ENCODE assay signal across 13 cellular contexts in genomic region chrX:110082156-110082555, GRCh38.
DNase-seq lines count a peak whose midpoint lies in the region; TF ChIP-seq lines count a peak whose summit lies in the region.
"Had no signal": no experiment of that assay in that cellular context is flagged by ENCODE, and none has a peak within 500 bp of the region (broad histone marks: within the 10 kb centered on the region; RNA-seq: fewer than 3 reads in every experiment).

No MANE protein-coding gene starts in this region.

- H3K4me3 Mint-ChIP-seq in activated naive CD4-positive, alpha-beta T cell treated with anti-CD3 and anti-CD28 coated beads, Interleukin-2, amount 10 ng/mL, durations not matched to agents 7 days and 5 days, result no peak overlapping the region
- H3K4me3 Mint-ChIP-seq in T-helper 2 cell treated with Interferon-gamma antibody and Interleukin-4, amounts not matched to agents 5 μg/mL and 100 μg/mL, for 36 hours, result no peak overlapping the region
- H3K4me3 Mint-ChIP-seq: stimulated activated naive CD8-positive, alpha-beta T cell treated with anti-CD3 and anti-CD28 coated beads, Interleukin-15, Interleukin-2, amounts not matched to agents 100 ng/mL and 50 ng/mL, for 24 hours had no signal

- peaks cover under 1% of the 10 kb centered on the region for H3K4me1 Mint-ChIP-seq in activated naive CD4-positive, alpha-beta T cell treated with anti-CD3 and anti-CD28 coated beads, Interleukin-2, amount 10 ng/mL, durations not matched to agents 7 days and 5 days
- peaks cover 9% of the 10 kb centered on the region for H3K4me1 Mint-ChIP-seq in T-helper 2 cell treated with Interferon-gamma antibody and Interleukin-4, amounts not matched to agents 5 μg/mL and 100 μg/mL, for 36 hours (ENCODE audit: low read depth)

- no peak for TF ChIP-seq CTCF in LNCaP clone FGC (IDR thresholded peaks at IDR 0.05; ENCODE audit: control insufficient read depth, extremely low read depth, insufficient read depth)
- TF ChIP-seq CTCF in sigmoid colon (IDR thresholded peaks at IDR 0.05), result no peak

- no peaks in the 10 kb centered on the region for H3K27me3 ChIP-seq in sigmoid colon
- H3K27me3 ChIP-seq: cardiac muscle cell, SJCRH30 had no signal

- WGBS in mesodermal cell (ENCODE audit: insufficient coverage in 2 of 2), 2 experiments, result no CpG with 5 or more reads among the region's 4 CpGs
- WGBS in sigmoid colon, 2 donors, result 68 to 72% methylated on average over 4 of the region's 4 CpGs

- no peaks in the 10 kb centered on the region for H3K9me3 Mint-ChIP-seq in activated naive CD4-positive, alpha-beta T cell treated with anti-CD3 and anti-CD28 coated beads, Interleukin-2, amount 10 ng/mL, durations not matched to agents 7 days and 5 days
- H3K9me3 Mint-ChIP-seq in T-helper 2 cell treated with Interferon-gamma antibody and Interleukin-4, amounts not matched to agents 5 μg/mL and 100 μg/mL, for 36 hours, result no peaks in the 10 kb centered on the region
- H3K9me3 Mint-ChIP-seq: stimulated activated naive CD8-positive, alpha-beta T cell treated with anti-CD3 and anti-CD28 coated beads, Interleukin-15, Interleukin-2, amounts not matched to agents 100 ng/mL and 50 ng/mL, for 24 hours had no signal

- CTCF ChIA-PET in activated naive CD4-positive, alpha-beta T cell treated with anti-CD3 and anti-CD28 coated beads, Interleukin-2, amount 10 ng/mL, durations not matched to agents 7 days and 5 days (lab: Charles Lee), result no interaction called here

- no peak for TF ChIP-seq POLR2A in sigmoid colon (IDR thresholded peaks at IDR 0.05)

- H3K36me3 Mint-ChIP-seq in activated naive CD4-positive, alpha-beta T cell treated with anti-CD3 and anti-CD28 coated beads, Interleukin-2, amount 10 ng/mL, durations not matched to agents 7 days and 5 days, result peaks cover 4% of the 10 kb centered on the region
- no peaks in the 10 kb centered on the region for H3K36me3 Mint-ChIP-seq in T-helper 2 cell treated with Interferon-gamma antibody and Interleukin-4, amounts not matched to agents 5 μg/mL and 100 μg/mL, for 36 hours (ENCODE audit: low read depth)

- DNase-seq in AG08395 (ENCODE audit: low spot score), result peak; percentile 34
- DNase-seq in LNCaP clone FGC (ENCODE audit: low read depth), result peak; percentile 85
- peak; percentile 24 to 76 for DNase-seq in dermis microvascular lymphatic vessel endothelial cell (ENCODE audit: low read depth in 2 of 2)
- DNase-seq in HT-29 (ENCODE audit: low spot score), result no peak
- no peak for DNase-seq in activated naive CD4-positive, alpha-beta T cell treated with anti-CD3 and anti-CD28 coated beads, Interleukin-2, amount 10 ng/mL, durations not matched to agents 7 days and 5 days
- no peak for DNase-seq in T-helper 2 cell treated with Interferon-gamma antibody and Interleukin-4, amounts not matched to agents 5 μg/mL and 100 μg/mL, for 36 hours (ENCODE audit: low spot score)
- no peak for DNase-seq in sigmoid colon
- DNase-seq: activated CD4-positive, alpha-beta T cell treated with anti-CD3 and anti-CD28 coated beads, Interleukin-2, amount 50 U/mL, for 4 hours; NCI-H1930; SJCRH30 had no signal

- H3K4me3 ChIP-seq in LNCaP clone FGC (ENCODE audit: low read depth, low read length), result no peak overlapping the region
- no peak overlapping the region for H3K4me3 ChIP-seq in mesodermal cell (ENCODE audit: extremely low read depth, insufficient read depth, low read length, poor library complexity, severe bottlenecking)
- no peak overlapping the region for H3K4me3 ChIP-seq in sigmoid colon
- H3K4me3 ChIP-seq: cardiac muscle cell, SJCRH30 had no signal

- no peak overlapping the region for H3K27ac Mint-ChIP-seq in activated naive CD4-positive, alpha-beta T cell treated with anti-CD3 and anti-CD28 coated beads, Interleukin-2, amount 10 ng/mL, durations not matched to agents 7 days and 5 days
- no peak overlapping the region for H3K27ac Mint-ChIP-seq in T-helper 2 cell treated with Interferon-gamma antibody and Interleukin-4, amounts not matched to agents 5 μg/mL and 100 μg/mL, for 36 hours
- H3K27ac Mint-ChIP-seq: stimulated activated naive CD8-positive, alpha-beta T cell treated with anti-CD3 and anti-CD28 coated beads, Interleukin-15, Interleukin-2, amounts not matched to agents 100 ng/mL and 50 ng/mL, for 24 hours had no signal

- TF ChIP-seq EP300 in sigmoid colon (IDR thresholded peaks at IDR 0.05), result no peak

- H3K27me3 Mint-ChIP-seq in activated naive CD4-positive, alpha-beta T cell treated with anti-CD3 and anti-CD28 coated beads, Interleukin-2, amount 10 ng/mL, durations not matched to agents 7 days and 5 days, result no peaks in the 10 kb centered on the region
- H3K27me3 Mint-ChIP-seq in T-helper 2 cell treated with Interferon-gamma antibody and Interleukin-4, amounts not matched to agents 5 μg/mL and 100 μg/mL, for 36 hours (ENCODE audit: low read depth), result no peaks in the 10 kb centered on the region
- H3K27me3 Mint-ChIP-seq: stimulated activated naive CD8-positive, alpha-beta T cell treated with anti-CD3 and anti-CD28 coated beads, Interleukin-15, Interleukin-2, amounts not matched to agents 100 ng/mL and 50 ng/mL, for 24 hours had no signal

- H3K4me1 ChIP-seq in mesodermal cell (ENCODE audit: control insufficient read depth, insufficient read depth, low read length, poor library complexity, severe bottlenecking) (peaks cover 11% of the 10 kb centered on the region), sigmoid colon (peaks cover 0 to 14% (median 8%) of the 10 kb centered on the region in 4 donors)

- intact Hi-C loops in sigmoid colon (cut with DNase I), result no loop called here

- H3K36me3 ChIP-seq in mesodermal cell (ENCODE audit: control insufficient read depth, insufficient read depth, low read length) (no peaks in the 10 kb centered on the region), sigmoid colon (no peaks in the 10 kb centered on the region)
- H3K36me3 ChIP-seq: cardiac muscle cell, SJCRH30 had no signal

- H3K9me3 ChIP-seq in mesodermal cell (ENCODE audit: control insufficient read depth, low read length), result no peaks in the 10 kb centered on the region
- H3K9me3 ChIP-seq in sigmoid colon, result no peaks in the 10 kb centered on the region
- H3K9me3 ChIP-seq: SJCRH30 had no signal

- H3K27ac ChIP-seq in mesodermal cell (ENCODE audit: low read depth, low read length, severe bottlenecking) (peak overlapping the region; percentile 10), sigmoid colon (peak overlapping the region in 2 of 4 donors; percentile 58 to 60)
- H3K27ac ChIP-seq: SJCRH30 had no signal

Comparison
In these comparisons a context has a peak if more than half of its experiments do, and no peak if none do; other contexts are left out.
1. DNase-seq: peak in AG08395 (single experiment), LNCaP clone FGC (single experiment) and dermis microvascular lymphatic vessel endothelial cell (2 of 2); none in HT-29 (single experiment), activated naive CD4-positive, alpha-beta T cell treated with anti-CD3 and anti-CD28 coated beads, Interleukin-2, amount 10 ng/mL, durations not matched to agents 7 days and 5 days (single experiment), T-helper 2 cell treated with Interferon-gamma antibody and Interleukin-4, amounts not matched to agents 5 μg/mL and 100 μg/mL, for 36 hours (single experiment) and sigmoid colon (single experiment).